In the genomic region with DNA sequence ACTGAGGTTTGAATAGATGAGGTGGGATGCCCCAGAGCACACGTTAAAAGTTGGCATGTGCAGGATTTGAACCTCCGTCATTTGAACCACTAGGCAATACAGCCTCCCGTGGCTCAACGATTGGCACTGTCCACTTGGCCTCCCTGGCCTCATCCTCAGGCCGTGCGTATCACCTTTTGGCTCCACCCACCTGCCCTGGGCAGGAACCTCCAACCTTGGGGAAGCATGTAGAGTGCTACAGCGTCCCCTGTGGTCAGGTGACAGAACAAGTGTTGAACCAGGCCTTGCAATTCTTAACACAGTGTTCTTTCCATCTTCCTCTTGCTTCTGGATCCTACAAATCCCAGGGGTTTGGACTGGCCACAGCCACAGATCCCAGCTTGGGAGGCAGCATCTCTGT, we compare ENCODE assay signal across 16 cellular contexts.
DNase-seq lines count a peak whose midpoint lies in the region; ATAC-seq and TF ChIP-seq lines count a peak whose summit lies in the region.
"Had no signal": no experiment of that assay in that cellular context is flagged by ENCODE, and none has a peak within 500 bp of the region (broad histone marks: within the 10 kb centered on the region; RNA-seq: fewer than 3 reads in every experiment).

No MANE protein-coding gene starts in this region.

- H3K4me3 ChIP-seq in RWPE2 (ENCODE audit: severe bottlenecking) (no peak overlapping the region), iPS DF 6.9 (ENCODE audit: low read length) (no peak overlapping the region), testis (no peak overlapping the region)
- H3K4me3 ChIP-seq: A549, MG63, SK-N-MC had no signal

- no CpG with 5 or more reads among the region's 7 CpGs for WGBS in iPS DF 6.9 (ENCODE audit: insufficient coverage, insufficient read length)
- WGBS in testis, 2 donors = 55 to 60% methylated on average over 7 of the region's 7 CpGs

- ATAC-seq in RWPE2 (ENCODE audit: low read depth) (no peak), HG02610 (IDR thresholded peaks at IDR 0.05; ENCODE audit: unreplicated experiment) (no peak), omental fat pad (ENCODE audit: low FRiP score) (no peak)
- ATAC-seq: A549 had no signal

- H3K27ac ChIP-seq in 22Rv1 = no peak overlapping the region
- no peak overlapping the region for H3K27ac ChIP-seq in RWPE2 (ENCODE audit: poor library complexity, severe bottlenecking)
- H3K27ac ChIP-seq in iPS DF 6.9 (ENCODE audit: low read length) = no peak overlapping the region
- no peak overlapping the region for H3K27ac ChIP-seq in testis
- H3K27ac ChIP-seq: A549, KMS-11, SK-N-MC had no signal

- no peaks in the 10 kb centered on the region for H3K4me1 ChIP-seq in RWPE2 (ENCODE audit: insufficient read depth, poor library complexity, severe bottlenecking)
- H3K4me1 ChIP-seq in iPS DF 6.9 (ENCODE audit: control insufficient read depth, insufficient read depth, low read length) = no peaks in the 10 kb centered on the region
- no peaks in the 10 kb centered on the region for H3K4me1 ChIP-seq in testis
- H3K4me1 ChIP-seq: A549 had no signal

- TF ChIP-seq CTCF in 22Rv1 (IDR thresholded peaks at IDR 0.05) (0 out of 2 replicates have a peak, but pooled peaks have one; percentile 10), GM12874 (IDR thresholded peaks at IDR 0.05; ENCODE audit: insufficient read depth, low read depth, low read length) (0 out of 2 replicates have a peak, but pooled peaks have one; percentile 5), RWPE2 (IDR thresholded peaks at IDR 0.05; ENCODE audit: poor library complexity, severe bottlenecking) (no peak), testis (IDR thresholded peaks at IDR 0.05) (no peak), omental fat pad (IDR thresholded peaks at IDR 0.05) (no peak)

- TF ChIP-seq POLR2A in testis (IDR thresholded peaks at IDR 0.05) = no peak

- H3K9me3 ChIP-seq in RWPE2 (ENCODE audit: severe bottlenecking) (no peaks in the 10 kb centered on the region), iPS DF 6.9 (ENCODE audit: control insufficient read depth, insufficient read depth, low read length) (no peaks in the 10 kb centered on the region), testis (no peaks in the 10 kb centered on the region)
- H3K9me3 ChIP-seq: A549, MG63 had no signal

- DNase-seq in RWPE2 (ENCODE audit: low spot score) = peak; percentile 27
- peak; percentile 67 for DNase-seq in iPS DF 6.9 (ENCODE audit: low read depth, low spot score)
- DNase-seq in testis = no peak
- DNase-seq in omental fat pad (ENCODE audit: low spot score) = no peak
- no peak for DNase-seq in effector CD8-positive, alpha-beta T cell (lab: John Stamatoyannopoulos, UW)
- DNase-seq: CD4-positive, alpha-beta memory T cell; MG63; NCI-H1092 treated with DMSO at 0.1 percent for 48 hours; NCI-H1694; NCI-H446 had no signal

- H3K27me3 ChIP-seq in RWPE2 (ENCODE audit: insufficient read depth, poor library complexity, severe bottlenecking) (peaks cover 13% of the 10 kb centered on the region), iPS DF 6.9 (ENCODE audit: control insufficient read depth, insufficient read depth, low read length) (no peaks in the 10 kb centered on the region), testis (no peaks in the 10 kb centered on the region)

- H3K36me3 ChIP-seq in RWPE2 (ENCODE audit: low read depth) = no peaks in the 10 kb centered on the region
- H3K36me3 ChIP-seq in iPS DF 6.9 (ENCODE audit: control insufficient read depth, insufficient read depth, low read length) = no peaks in the 10 kb centered on the region
- H3K36me3 ChIP-seq in testis (ENCODE audit: low read depth, missing control alignments) = no peaks in the 10 kb centered on the region
- H3K36me3 ChIP-seq: MG63 had no signal

- intact Hi-C loops in testis (cut with DNase I; ENCODE audit: low total_unique reads) = no loop called here

Comparison
In these comparisons a context has a peak if more than half of its experiments do, and no peak if none do; other contexts are left out.
1. CTCF ChIP-seq: peak in 22Rv1 (single experiment) and GM12874 (single experiment); none in RWPE2 (single experiment), testis (0 of 3) and omental fat pad (0 of 3).
2. DNase-seq: peak in RWPE2 (single experiment) and iPS DF 6.9 (single experiment); none in testis (single experiment), omental fat pad (single experiment) and effector CD8-positive, alpha-beta T cell (single experiment).